Comparison of ENCODE assay signal across 8 cellular contexts in genomic region chr3:49940667-49941249, GRCh38. TPM values are rescaled to one million over a fixed set of nuclear protein-coding genes. Genes with fewer than 3 reads are reported as not detected.
A peak's percentile ranks its signal among the peaks of the same experiment; 100 is the strongest.
DNase-seq lines count a peak whose midpoint lies in the region; ATAC-seq and TF ChIP-seq lines count a peak whose summit lies in the region.

No MANE protein-coding gene starts in this region.

- peaks cover 3% of the 10 kb centered on the region for H3K9me3 Mint-ChIP-seq in activated T-cell treated with anti-CD3 and anti-CD28 coated beads, Interleukin-2, amount 50 U/mL, for 4 hours
- peaks cover 4% of the 10 kb centered on the region for H3K9me3 Mint-ChIP-seq in activated T-helper 2 cell treated with anti-CD3 and anti-CD28 coated beads, Interferon-gamma antibody, Interleukin-2, Interleukin-4, amounts not matched to agents 10 μg/mL and 5 μg/mL and 100 μg/mL, durations not matched to agents 14 hours and 24 hours and 36 hours

- H3K36me3 ChIP-seq in kidney epithelial cell (ENCODE audit: control insufficient read depth, insufficient read depth, low read length) (no peaks in the 10 kb centered on the region), thyroid gland (peaks cover 0 to 3% of the 10 kb centered on the region in 2 donors)

- H3K27ac Mint-ChIP-seq in activated T-helper 2 cell treated with anti-CD3 and anti-CD28 coated beads, Interferon-gamma antibody, Interleukin-2, Interleukin-4, amounts not matched to agents 10 μg/mL and 5 μg/mL and 100 μg/mL, durations not matched to agents 14 hours and 24 hours and 36 hours: peak overlapping the region; percentile 92

- H3K36me3 Mint-ChIP-seq in activated T-cell treated with anti-CD3 and anti-CD28 coated beads, Interleukin-2, amount 50 U/mL, for 4 hours (ENCODE audit: insufficient read depth): peaks cover 9% of the 10 kb centered on the region
- peaks cover 25% of the 10 kb centered on the region for H3K36me3 Mint-ChIP-seq in activated T-helper 2 cell treated with anti-CD3 and anti-CD28 coated beads, Interferon-gamma antibody, Interleukin-2, Interleukin-4, amounts not matched to agents 10 μg/mL and 5 μg/mL and 100 μg/mL, durations not matched to agents 14 hours and 24 hours and 36 hours (ENCODE audit: low read depth)

- H3K4me3 ChIP-seq in kidney epithelial cell (ENCODE audit: low read depth, low read length): peak overlapping the region; percentile 81
- peak overlapping the region in 2 of 3 donors; percentile 38 to 70 for H3K4me3 ChIP-seq in thyroid gland (replicated peaks in 1 of 3)

- intact Hi-C loops in activated T-helper 2 cell treated with anti-CD3 and anti-CD28 coated beads, Interferon-gamma antibody, Interleukin-2, Interleukin-4, amounts not matched to agents 10 μg/mL and 5 μg/mL and 100 μg/mL, durations not matched to agents 14 hours and 24 hours and 36 hours (cut with micrococcal nuclease): loop anchor here (1.0 to 2.0 kb wide), 2 partner anchors 11 to 148 kb away; partner anchors contain the start of genes MON1A and RBM5
- intact Hi-C loops in thyroid gland (cut with DNase I): no loop called here

- no peaks in the 10 kb centered on the region for H3K9me3 ChIP-seq in thyroid gland

- no peaks in the 10 kb centered on the region for H3K27me3 Mint-ChIP-seq in activated T-cell treated with anti-CD3 and anti-CD28 coated beads, Interleukin-2, amount 50 U/mL, for 4 hours (ENCODE audit: low read depth)
- no peaks in the 10 kb centered on the region for H3K27me3 Mint-ChIP-seq in activated T-helper 2 cell treated with anti-CD3 and anti-CD28 coated beads, Interferon-gamma antibody, Interleukin-2, Interleukin-4, amounts not matched to agents 10 μg/mL and 5 μg/mL and 100 μg/mL, durations not matched to agents 14 hours and 24 hours and 36 hours (ENCODE audit: low read depth)

- TF ChIP-seq CTCF in kidney epithelial cell (IDR thresholded peaks at IDR 0.05; ENCODE audit: insufficient read depth, low read length, poor library complexity, severe bottlenecking) (no peak), thyroid gland (IDR thresholded peaks at IDR 0.05) (no peak)

- H3K27me3 ChIP-seq in kidney epithelial cell (ENCODE audit: control insufficient read depth, insufficient read depth, low read length): no peaks in the 10 kb centered on the region
- no peaks in the 10 kb centered on the region for H3K27me3 ChIP-seq in thyroid gland

- peaks cover 30% of the 10 kb centered on the region for H3K4me1 Mint-ChIP-seq in activated T-cell treated with anti-CD3 and anti-CD28 coated beads, Interleukin-2, amount 50 U/mL, for 4 hours (ENCODE audit: low read depth)
- peaks cover 16% of the 10 kb centered on the region for H3K4me1 Mint-ChIP-seq in activated T-helper 2 cell treated with anti-CD3 and anti-CD28 coated beads, Interferon-gamma antibody, Interleukin-2, Interleukin-4, amounts not matched to agents 10 μg/mL and 5 μg/mL and 100 μg/mL, durations not matched to agents 14 hours and 24 hours and 36 hours (ENCODE audit: low read depth)

- no peak for ATAC-seq in activated T-cell treated with anti-CD3 and anti-CD28 coated beads, Interleukin-2, amount 50 U/mL, for 4 hours
- ATAC-seq in GM19452 (IDR thresholded peaks at IDR 0.05; ENCODE audit: unreplicated experiment): no peak

- peaks cover 7 to 11% of the 10 kb centered on the region in 2 donors for H3K4me1 ChIP-seq in thyroid gland

- H3K27ac ChIP-seq in thyroid gland: peak overlapping the region; percentile 51 to 94 (median 81)

- TF ChIP-seq POLR2A in thyroid gland (IDR thresholded peaks at IDR 0.05): no peak

- WGBS in thyroid gland, 2 donors: 9 to 10% methylated on average over 20 to 23 of the region's 23 CpGs

- peak overlapping the region; percentile 93 for H3K4me3 Mint-ChIP-seq in activated T-cell treated with anti-CD3 and anti-CD28 coated beads, Interleukin-2, amount 50 U/mL, for 4 hours
- H3K4me3 Mint-ChIP-seq in activated T-helper 2 cell treated with anti-CD3 and anti-CD28 coated beads, Interferon-gamma antibody, Interleukin-2, Interleukin-4, amounts not matched to agents 10 μg/mL and 5 μg/mL and 100 μg/mL, durations not matched to agents 14 hours and 24 hours and 36 hours (ENCODE audit: low read depth): peak overlapping the region; percentile 91

- no peak for DNase-seq in activated T-cell treated with anti-CD3 and anti-CD28 coated beads, Interleukin-2, amount 50 U/mL, for 4 hours
- DNase-seq in activated T-cell treated with anti-CD3 and anti-CD28 coated beads for 4 hours: no peak
- no peak for DNase-seq in activated T-helper 2 cell treated with anti-CD3 and anti-CD28 coated beads, Interferon-gamma antibody, Interleukin-2, Interleukin-4, amounts not matched to agents 10 μg/mL and 5 μg/mL and 100 μg/mL, durations not matched to agents 14 hours and 24 hours and 36 hours (ENCODE audit: low spot score)
- no peak for DNase-seq in kidney epithelial cell (ENCODE audit: low read depth)
- DNase-seq in thyroid gland: no peak
- DNase-seq in NCI-H2107 (lab: John Stamatoyannopoulos, UW): no peak
- DNase-seq in NCI-H1436 (lab: John Stamatoyannopoulos, UW): no peak

RNA-seq across cellular contexts. Expression of gene RBM6, which starts 0.8 kb away (rescaled TPM):
- 10 to 100 TPM; 62.4 to 74.2 (median 65.9) TPM for total RNA-seq in activated T-cell treated with anti-CD3 and anti-CD28 coated beads, Interleukin-2, amount 50 U/mL, for 4 hours
- total RNA-seq in activated T-helper 2 cell treated with anti-CD3 and anti-CD28 coated beads, Interferon-gamma antibody, Interleukin-2, Interleukin-4, amounts not matched to agents 10 μg/mL and 5 μg/mL and 100 μg/mL, durations not matched to agents 14 hours and 24 hours and 36 hours: 99.2 and 104 TPM in 2 replicates
- total RNA-seq in kidney epithelial cell (35.9 and 41.5 TPM in 2 replicates), thyroid gland (100 to 1,000 TPM; 113 to 148 (median 129) TPM)

RNA-seq across cellular contexts. Expression of gene MON1A, which starts 11.1 kb away (rescaled TPM):
- 10 to 100 TPM; 14.2 to 18.0 (median 14.3) TPM for total RNA-seq in activated T-cell treated with anti-CD3 and anti-CD28 coated beads, Interleukin-2, amount 50 U/mL, for 4 hours
- 15.1 and 15.7 TPM in 2 replicates for total RNA-seq in activated T-helper 2 cell treated with anti-CD3 and anti-CD28 coated beads, Interferon-gamma antibody, Interleukin-2, Interleukin-4, amounts not matched to agents 10 μg/mL and 5 μg/mL and 100 μg/mL, durations not matched to agents 14 hours and 24 hours and 36 hours
- 18.1 and 19.1 TPM in 2 replicates for total RNA-seq in kidney epithelial cell
- total RNA-seq in thyroid gland: 10 to 100 TPM; 12.1 to 19.9 (median 18.7) TPM

RNA-seq across cellular contexts. Expression of gene MST1R, which starts 37.1 kb away (rescaled TPM):
- under 1 TPM; 0.38 to 0.76 (median 0.57) TPM for total RNA-seq in activated T-cell treated with anti-CD3 and anti-CD28 coated beads, Interleukin-2, amount 50 U/mL, for 4 hours
- total RNA-seq in activated T-helper 2 cell treated with anti-CD3 and anti-CD28 coated beads, Interferon-gamma antibody, Interleukin-2, Interleukin-4, amounts not matched to agents 10 μg/mL and 5 μg/mL and 100 μg/mL, durations not matched to agents 14 hours and 24 hours and 36 hours: 1.2 and 1.3 TPM in 2 replicates
- total RNA-seq in kidney epithelial cell: 6.5 and 8.2 TPM in 2 replicates
- 1 to 10 TPM; 1.7 to 6.1 (median 3.1) TPM for total RNA-seq in thyroid gland
